21 cellular contexts compared by ENCODE assay signal in genomic region chr6:161411265-161411944, GRCh38.
DNase-seq lines count a peak whose midpoint lies in the region; FAIRE-seq and TF ChIP-seq lines count a peak whose summit lies in the region.
"Had no signal": no experiment of that assay in that cellular context is flagged by ENCODE, and none has a peak within 500 bp of the region (broad histone marks: within the 10 kb centered on the region; RNA-seq: fewer than 3 reads in every experiment).

No MANE protein-coding gene starts in this region.

- H3K4me2 ChIP-seq in GM23248 (ENCODE audit: unreplicated experiment) (no peak overlapping the region), astrocyte (ENCODE audit: low read length) (no peak overlapping the region)

- WGBS in GM23248 (ENCODE audit: low coverage in 1 of 2, low lambda C conversion rate in 2 of 2, missing lambda C conversion rate in 2 of 2), 2 experiments: 94 to 100% methylated on average over 4 of the region's 4 CpGs

- no peaks in the 10 kb centered on the region for H3K9me3 ChIP-seq in GM23248 (ENCODE audit: low read depth)
- peaks cover 5% of the 10 kb centered on the region for H3K9me3 ChIP-seq in astrocyte (ENCODE audit: insufficient read depth, low read depth, low read length)
- H3K9me3 ChIP-seq: body of pancreas, thyroid gland had no signal

- peaks cover 5% of the 10 kb centered on the region; the same call in 1 of the 2 replicates for H3K9me2 ChIP-seq in GM23248 (ENCODE audit: insufficient read depth)

- H3K79me2 ChIP-seq in GM23248 (ENCODE audit: insufficient read depth): no peaks in the 10 kb centered on the region
- no peaks in the 10 kb centered on the region for H3K79me2 ChIP-seq in astrocyte (ENCODE audit: insufficient read depth, low read length)

- H3K4me3 Mint-ChIP-seq in astrocyte (ENCODE audit: unreplicated experiment): no peak overlapping the region
- no peak overlapping the region for H3K4me3 Mint-ChIP-seq in HFFc6
- H3K4me3 Mint-ChIP-seq: activated naive CD8-positive, alpha-beta T cell; CD8-positive, alpha-beta memory T cell had no signal

- H3K36me3 Mint-ChIP-seq in astrocyte (ENCODE audit: low read depth, unreplicated experiment) (no peaks in the 10 kb centered on the region), HFFc6 (ENCODE audit: low read depth) (no peaks in the 10 kb centered on the region)
- H3K36me3 Mint-ChIP-seq: activated naive CD8-positive, alpha-beta T cell; CD8-positive, alpha-beta memory T cell had no signal

- in situ Hi-C loops in GM23248 (cut with MboI): loop anchor here (10.0 kb wide), 1 partner anchor 203 kb away; no protein-coding TSS in a partner anchor

- H3K9me3 Mint-ChIP-seq in astrocyte (ENCODE audit: unreplicated experiment): peaks cover 2% of the 10 kb centered on the region
- no peaks in the 10 kb centered on the region for H3K9me3 Mint-ChIP-seq in HFFc6

- H3K27me3 ChIP-seq in GM23248 (replicated peaks; ENCODE audit: insufficient read depth) (no peaks in the 10 kb centered on the region), astrocyte (ENCODE audit: insufficient read depth, low read length) (no peaks in the 10 kb centered on the region)
- H3K27me3 ChIP-seq: body of pancreas, thyroid gland had no signal

- H3K4me3 ChIP-seq in GM23248 (no peak overlapping the region), astrocyte (ENCODE audit: insufficient read depth, low read depth, low read length) (no peak overlapping the region)
- H3K4me3 ChIP-seq: body of pancreas, thyroid gland had no signal

- no peaks in the 10 kb centered on the region for H3K36me3 ChIP-seq in GM23248 (ENCODE audit: low read depth)
- no peaks in the 10 kb centered on the region for H3K36me3 ChIP-seq in astrocyte (ENCODE audit: insufficient read depth, low read length)
- H3K36me3 ChIP-seq: thyroid gland had no signal

- TF ChIP-seq CTCF in astrocyte (IDR thresholded peaks at IDR 0.05; ENCODE audit: insufficient read depth, low read depth, low read length) (no peak), HFFc6 (IDR thresholded peaks at IDR 0.05) (no peak)

- H2AFZ ChIP-seq in GM23248 (no peak overlapping the region), astrocyte (ENCODE audit: low read depth, low read length) (no peak overlapping the region)

- peaks cover 26% of the 10 kb centered on the region for H3F3A ChIP-seq in GM23248 (ENCODE audit: insufficient read depth)

- H3K27me3 Mint-ChIP-seq in astrocyte (ENCODE audit: low read depth, unreplicated experiment) (no peaks in the 10 kb centered on the region), HFFc6 (ENCODE audit: insufficient read depth) (peaks cover 5% of the 10 kb centered on the region)

- H3K27ac ChIP-seq in GM23248: no peak overlapping the region
- H3K27ac ChIP-seq in astrocyte (ENCODE audit: low read depth, low read length): no peak overlapping the region
- H3K27ac ChIP-seq: body of pancreas, thyroid gland had no signal

- H3K4me1 ChIP-seq in GM23248 (ENCODE audit: insufficient read depth) (peaks cover 22% of the 10 kb centered on the region), astrocyte (ENCODE audit: insufficient read depth, low read length) (peaks cover 19% of the 10 kb centered on the region)
- H3K4me1 ChIP-seq: thyroid gland had no signal

- H4K20me1 ChIP-seq in GM23248 (ENCODE audit: insufficient read depth) (no peaks in the 10 kb centered on the region), astrocyte (ENCODE audit: insufficient read depth, low read length) (no peaks in the 10 kb centered on the region)

- H3K4me1 Mint-ChIP-seq in astrocyte (ENCODE audit: low read depth, unreplicated experiment): peaks cover 40% of the 10 kb centered on the region
- peaks cover 4% of the 10 kb centered on the region; the same call in 1 of the 2 replicates for H3K4me1 Mint-ChIP-seq in HFFc6 (ENCODE audit: low read depth)
- H3K4me1 Mint-ChIP-seq: CD8-positive, alpha-beta memory T cell had no signal

- FAIRE-seq in astrocyte (lab: Jason Lieb, UNC): no peak

- DNase-seq in GM23248: peak; percentile 44
- DNase-seq in M059J (ENCODE audit: low read depth): peak; percentile 88
- peak; percentile 51 for DNase-seq in astrocyte (ENCODE audit: low read depth)
- DNase-seq in kidney glomerular epithelial cell (lab: John Stamatoyannopoulos, UW): peak; percentile 6
- no peak for DNase-seq in NCI-H1694 treated with DMSO at 0.1 percent for 48 hours (lab: John Stamatoyannopoulos, UW)
- DNase-seq in NCI-H1436 (lab: John Stamatoyannopoulos, UW): no peak
- no peak for DNase-seq in HFFc6
- DNase-seq: AML-193; body of pancreas; CD8-positive, alpha-beta memory T cell; DND-41; effector CD8-positive, alpha-beta T cell; left colon; mesendoderm; NCI-H524 treated with DMSO at 0.1 percent for 48 hours; occipital lobe; retina; stimulated activated CD4-positive, alpha-beta T cell treated with anti-CD3 and anti-CD28 coated beads, Interleukin-4, amount 100 ng/mL, for 1 hour; stimulated activated naive CD8-positive, alpha-beta T cell treated with anti-CD3 and anti-CD28 coated beads, Interleukin-15, Interleukin-2, amounts not matched to agents 100 U/mL and 50 U/mL, for 24 hours; thyroid gland had no signal

- H3K27ac Mint-ChIP-seq in astrocyte (ENCODE audit: unreplicated experiment): no peak overlapping the region
- H3K27ac Mint-ChIP-seq in HFFc6: no peak overlapping the region
- H3K27ac Mint-ChIP-seq: activated naive CD8-positive, alpha-beta T cell; CD8-positive, alpha-beta memory T cell had no signal

- H3K9ac ChIP-seq in GM23248 (no peak overlapping the region), astrocyte (ENCODE audit: low read length) (no peak overlapping the region)

Comparison
In these comparisons a context has a peak if more than half of its experiments do, and no peak if none do; other contexts are left out.
1. DNase-seq: peak in GM23248 (single experiment), M059J (single experiment), astrocyte (single experiment) and kidney glomerular epithelial cell (single experiment); none in NCI-H1694 treated with DMSO at 0.1 percent for 48 hours (single experiment), NCI-H1436 (single experiment) and HFFc6 (single experiment).